In the genomic region with DNA sequence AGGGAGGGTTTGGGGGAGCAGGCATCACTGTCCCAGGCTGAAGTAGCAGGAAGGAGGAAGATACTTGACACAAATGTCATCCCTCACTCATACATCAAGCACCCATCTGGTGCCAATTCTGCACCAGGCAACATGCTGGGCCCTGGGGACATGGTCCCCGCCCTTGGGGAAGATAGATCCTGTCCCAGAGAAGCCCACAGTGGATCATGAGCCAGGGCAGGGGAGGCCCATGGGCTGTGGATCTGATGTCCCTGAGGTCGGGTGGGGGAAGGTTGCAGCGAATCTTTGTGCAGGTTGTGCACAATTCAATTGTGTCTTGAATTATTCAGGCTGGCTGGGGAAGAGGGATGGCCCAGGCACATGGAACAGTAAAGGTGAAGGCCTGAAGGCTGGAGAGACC, we compare ENCODE assay signal across 22 cellular contexts. TPM values are rescaled to one million over a fixed set of nuclear protein-coding genes. Genes with fewer than 3 reads are reported as not detected.
"Had no signal": no experiment of that assay in that cellular context is flagged by ENCODE, and none has a peak within 500 bp of the region (broad histone marks: within the 10 kb centered on the region; RNA-seq: fewer than 3 reads in every experiment).

No MANE protein-coding gene starts in this region.

- H3K4me3 Mint-ChIP-seq: activated CD4-positive, alpha-beta memory T cell treated with anti-CD3 and anti-CD28 coated beads, Interleukin-2, amount 10 ng/mL, durations not matched to agents 7 days and 5 days; activated naive CD4-positive, alpha-beta T cell treated with anti-CD3 and anti-CD28 coated beads, Interleukin-2, amount 10 ng/mL, durations not matched to agents 7 days and 5 days; activated naive CD8-positive, alpha-beta T cell treated with anti-CD3 and anti-CD28 coated beads for 36 hours; activated T-cell treated with anti-CD3 and anti-CD28 coated beads, Interleukin-2, amount 50 U/mL, for 72 hours; T-helper 17 cell had no signal

- H3K4me3 ChIP-seq: MG63, SJSA1 had no signal

- FAIRE-seq: RCC 7860, TTC549 had no signal

- H3K9me3 Mint-ChIP-seq: activated CD4-positive, alpha-beta memory T cell treated with anti-CD3 and anti-CD28 coated beads, Interleukin-2, amount 10 ng/mL, durations not matched to agents 7 days and 5 days; activated naive CD4-positive, alpha-beta T cell treated with anti-CD3 and anti-CD28 coated beads, Interleukin-2, amount 10 ng/mL, durations not matched to agents 7 days and 5 days; activated naive CD8-positive, alpha-beta T cell treated with anti-CD3 and anti-CD28 coated beads for 36 hours; activated T-cell treated with anti-CD3 and anti-CD28 coated beads, Interleukin-2, amount 50 U/mL, for 72 hours; activated T-helper 2 cell treated with anti-CD3 and anti-CD28 coated beads, Interferon-gamma antibody, Interleukin-2, Interleukin-4, amounts not matched to agents 10 μg/mL and 5 μg/mL and 100 μg/mL, durations not matched to agents 14 hours and 24 hours and 36 hours had no signal

- H3K4me1 Mint-ChIP-seq: activated CD4-positive, alpha-beta memory T cell treated with anti-CD3 and anti-CD28 coated beads, Interleukin-2, amount 10 ng/mL, durations not matched to agents 7 days and 5 days; activated naive CD4-positive, alpha-beta T cell treated with anti-CD3 and anti-CD28 coated beads, Interleukin-2, amount 10 ng/mL, durations not matched to agents 7 days and 5 days; T-helper 17 cell had no signal

- DNase-seq: activated CD4-positive, alpha-beta memory T cell treated with anti-CD3 and anti-CD28 coated beads, Interleukin-2, amount 10 ng/mL, durations not matched to agents 7 days and 5 days; activated CD4-positive, alpha-beta T cell treated with anti-CD3 and anti-CD28 coated beads, Interleukin-2, amount 50 U/mL, for 1 hour; activated CD4-positive, CD25-positive, alpha-beta regulatory T cell; activated gamma-delta T cell treated with Interleukin-2 at 50 U/mL for 16 hours; activated naive CD4-positive, alpha-beta T cell treated with anti-CD3 and anti-CD28 coated beads, Interleukin-2, amount 10 ng/mL, durations not matched to agents 7 days and 5 days; activated naive CD8-positive, alpha-beta T cell treated with anti-CD3 and anti-CD28 coated beads for 36 hours; activated T-cell treated with anti-CD3 and anti-CD28 coated beads, Interleukin-2, amount 50 U/mL, for 72 hours; MG63; NCI-H1105; NCI-H1436; NCI-H1694 treated with DMSO at 0.1 percent for 48 hours; NCI-H2081; NCI-H510A treated with DMSO at 0.1 percent for 48 hours; SHP77; T-helper 17 cell; T1000 had no signal

- H3K27ac ChIP-seq: SJSA1 had no signal

- H3K36me3 Mint-ChIP-seq: activated naive CD4-positive, alpha-beta T cell treated with anti-CD3 and anti-CD28 coated beads, Interleukin-2, amount 10 ng/mL, durations not matched to agents 7 days and 5 days; activated naive CD8-positive, alpha-beta T cell treated with anti-CD3 and anti-CD28 coated beads for 36 hours had no signal

- H3K36me3 ChIP-seq: MG63, SJSA1 had no signal

- H3K27me3 ChIP-seq: MG63, SJSA1 had no signal

- H3K4me1 ChIP-seq: SJSA1 had no signal

- H3K27me3 Mint-ChIP-seq: activated naive CD8-positive, alpha-beta T cell treated with anti-CD3 and anti-CD28 coated beads for 36 hours had no signal

- H3K9me3 ChIP-seq: MG63, SJSA1 had no signal

- H3K27ac Mint-ChIP-seq: activated CD4-positive, alpha-beta memory T cell treated with anti-CD3 and anti-CD28 coated beads, Interleukin-2, amount 10 ng/mL, durations not matched to agents 7 days and 5 days; activated naive CD4-positive, alpha-beta T cell treated with anti-CD3 and anti-CD28 coated beads, Interleukin-2, amount 10 ng/mL, durations not matched to agents 7 days and 5 days; activated naive CD8-positive, alpha-beta T cell treated with anti-CD3 and anti-CD28 coated beads for 36 hours; activated T-cell treated with anti-CD3 and anti-CD28 coated beads, Interleukin-2, amount 50 U/mL, for 72 hours; activated T-helper 2 cell treated with anti-CD3 and anti-CD28 coated beads, Interferon-gamma antibody, Interleukin-2, Interleukin-4, amounts not matched to agents 10 μg/mL and 5 μg/mL and 100 μg/mL, durations not matched to agents 14 hours and 24 hours and 36 hours; T-helper 17 cell had no signal

RNA-seq across cellular contexts. Expression of gene CCDC33, which starts 6.4 kb away (rescaled TPM):
- total RNA-seq: activated CD4-positive, alpha-beta memory T cell treated with anti-CD3 and anti-CD28 coated beads, Interleukin-2, amount 10 ng/mL, durations not matched to agents 7 days and 5 days; activated CD8-positive, alpha-beta memory T cell treated with anti-CD3 and anti-CD28 coated beads for 36 hours; activated T-cell treated with anti-CD3 and anti-CD28 coated beads, Interleukin-2, amount 50 U/mL, for 72 hours; activated T-helper 2 cell treated with anti-CD3 and anti-CD28 coated beads, Interferon-gamma antibody, Interleukin-2, Interleukin-4, amounts not matched to agents 10 μg/mL and 5 μg/mL and 100 μg/mL, durations not matched to agents 14 hours and 24 hours and 36 hours; cardiac septum; SJSA1; T-helper 17 cell had no signal

RNA-seq across cellular contexts. Expression of gene STRA6, which starts 27.1 kb away (rescaled TPM):
- total RNA-seq: activated CD4-positive, alpha-beta memory T cell treated with anti-CD3 and anti-CD28 coated beads, Interleukin-2, amount 10 ng/mL, durations not matched to agents 7 days and 5 days; activated CD8-positive, alpha-beta memory T cell treated with anti-CD3 and anti-CD28 coated beads for 36 hours; activated T-helper 2 cell treated with anti-CD3 and anti-CD28 coated beads, Interferon-gamma antibody, Interleukin-2, Interleukin-4, amounts not matched to agents 10 μg/mL and 5 μg/mL and 100 μg/mL, durations not matched to agents 14 hours and 24 hours and 36 hours; T-helper 17 cell had no signal

RNA-seq across cellular contexts. Expression of gene ISLR, which starts 56.2 kb away (rescaled TPM):
- total RNA-seq: activated CD4-positive, alpha-beta memory T cell treated with anti-CD3 and anti-CD28 coated beads, Interleukin-2, amount 10 ng/mL, durations not matched to agents 7 days and 5 days; activated CD8-positive, alpha-beta memory T cell treated with anti-CD3 and anti-CD28 coated beads for 36 hours; activated naive CD8-positive, alpha-beta T cell treated with anti-CD3 and anti-CD28 coated beads for 36 hours; activated T-helper 2 cell treated with anti-CD3 and anti-CD28 coated beads, Interferon-gamma antibody, Interleukin-2, Interleukin-4, amounts not matched to agents 10 μg/mL and 5 μg/mL and 100 μg/mL, durations not matched to agents 14 hours and 24 hours and 36 hours; SJSA1; T-helper 17 cell had no signal
